ENCODE assay signal across 8 cellular contexts in the genomic region with DNA sequence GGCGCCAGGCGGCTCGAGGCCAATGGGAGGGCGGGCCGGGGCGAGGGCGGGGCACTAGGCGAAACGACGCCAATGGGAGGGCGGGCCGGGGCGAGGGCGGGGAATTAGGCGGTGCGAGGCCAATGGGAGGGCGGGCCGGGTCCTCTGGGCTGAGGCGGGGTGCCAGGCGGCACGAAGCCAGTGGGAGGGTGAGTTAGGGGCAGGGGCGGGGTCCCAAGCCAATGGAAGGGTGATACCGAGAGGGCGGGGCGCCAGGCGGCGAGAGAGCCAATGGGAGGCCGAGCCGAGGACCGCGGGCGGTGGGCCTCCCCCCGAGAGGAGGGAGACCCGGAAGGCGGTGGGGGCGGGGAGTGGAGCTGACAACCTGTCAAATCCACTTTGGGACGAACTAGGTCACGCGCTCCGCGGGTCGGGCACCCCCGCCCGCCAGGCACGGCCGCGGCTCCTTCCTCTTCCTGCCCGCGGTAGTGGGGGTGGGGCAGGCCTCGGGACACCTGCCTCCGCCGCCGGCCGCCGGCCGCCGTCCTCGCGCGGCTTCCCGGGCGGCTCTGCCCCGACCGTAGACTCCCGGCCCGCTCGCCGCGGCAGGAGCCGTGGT. TPM values are rescaled to one million over a fixed set of nuclear protein-coding genes. Genes with fewer than 3 reads are reported as not detected.
DNase-seq lines count a peak whose midpoint lies in the region; ATAC-seq and TF ChIP-seq lines count a peak whose summit lies in the region.

No MANE protein-coding gene starts in this region.

- H3K36me3 Mint-ChIP-seq in endodermal cell (ENCODE audit: low read depth), result no peaks in the 10 kb centered on the region

- H3K9me3 ChIP-seq in endodermal cell (ENCODE audit: control insufficient read depth, low read length) (no peaks in the 10 kb centered on the region), mesodermal cell (ENCODE audit: control insufficient read depth, low read length) (no peaks in the 10 kb centered on the region)

- peak; percentile 86 for ATAC-seq in GM21390 (IDR thresholded peaks at IDR 0.05; ENCODE audit: unreplicated experiment)

- H3K27me3 ChIP-seq in endodermal cell (ENCODE audit: control insufficient read depth, insufficient read depth, low read length, poor library complexity, severe bottlenecking), result no peaks in the 10 kb centered on the region

- H3K36me3 ChIP-seq in endodermal cell (ENCODE audit: control insufficient read depth, insufficient read depth, low read length), result no peaks in the 10 kb centered on the region
- no peaks in the 10 kb centered on the region for H3K36me3 ChIP-seq in mesodermal cell (ENCODE audit: control insufficient read depth, insufficient read depth, low read length)

- no peak for TF ChIP-seq CTCF in endodermal cell (conservative IDR thresholded peaks at IDR 0.05)

- H3K9ac ChIP-seq in endodermal cell (ENCODE audit: extremely low read depth, low read length, poor library complexity, severe bottlenecking), result peak overlapping the region; percentile 66

- peak; percentile 99 for DNase-seq in Caki2 (ENCODE audit: low read depth)
- peak; percentile 72 to 100 (median 99) for DNase-seq in HUDEP-2 (lab: John Stamatoyannopoulos, UW; ENCODE audit: unreplicated experiment in 76 of 76)
- DNase-seq in NOMO-1 treated with dmso at 0.1 percent for 144 hours (lab: John Stamatoyannopoulos, UW; ENCODE audit: unreplicated experiment), result peak; percentile 91
- DNase-seq in activated CD8-positive, alpha-beta memory T cell treated with anti-CD3 and anti-CD28 coated beads, Interleukin-2, amount 50 U/mL, for 24 hours (ENCODE audit: extremely low read depth), result peak; percentile 100
- DNase-seq in endodermal cell, result peak; percentile 99
- DNase-seq in stimulated activated CD8-positive, alpha-beta memory T cell treated with anti-CD3 and anti-CD28 coated beads, Interleukin-15, amount 100 ng/mL, for 24 hours (ENCODE audit: low read depth), result peak; percentile 99

- peaks cover 2% of the 10 kb centered on the region for H3K9me3 Mint-ChIP-seq in endodermal cell

- H3K4me1 Mint-ChIP-seq in endodermal cell, result peaks cover 20% of the 10 kb centered on the region

- in situ Hi-C loops in Caki2 (cut with HindIII; ENCODE audit: low pct_unique_long_range_greater_than_20kb, low sequenced_read_pairs), result no loop called here

- H3K27ac ChIP-seq in endodermal cell (ENCODE audit: low read depth, low read length) (peak overlapping the region; percentile 94), mesodermal cell (ENCODE audit: low read depth, low read length, severe bottlenecking) (peak overlapping the region; percentile 95)

- peak overlapping the region; percentile 83 for H3K4me3 Mint-ChIP-seq in endodermal cell

- peak overlapping the region; percentile 88 for H3K4me3 ChIP-seq in endodermal cell (ENCODE audit: low read length)
- peak overlapping the region; percentile 88 for H3K4me3 ChIP-seq in mesodermal cell (ENCODE audit: extremely low read depth, insufficient read depth, low read length, poor library complexity, severe bottlenecking)

- H3K27me3 Mint-ChIP-seq in endodermal cell (ENCODE audit: insufficient read depth), result no peaks in the 10 kb centered on the region

- H3K27ac Mint-ChIP-seq in endodermal cell, result no peak overlapping the region

- 0% methylated on average over 3 to 64 of the region's 70 CpGs for WGBS in endodermal cell (ENCODE audit: insufficient coverage in 1 of 2, insufficient read length in 1 of 2), 2 experiments
- WGBS in mesodermal cell (ENCODE audit: insufficient coverage in 2 of 2), 2 experiments, result 0 to 2% methylated on average over 14 to 39 of the region's 70 CpGs

- peaks cover 2% of the 10 kb centered on the region for H3K4me1 ChIP-seq in endodermal cell (ENCODE audit: control insufficient read depth, insufficient read depth, low read length)
- H3K4me1 ChIP-seq in mesodermal cell (ENCODE audit: control insufficient read depth, insufficient read depth, low read length, poor library complexity, severe bottlenecking), result no peaks in the 10 kb centered on the region

RNA-seq across cellular contexts. Expression of gene KMT2C, which starts 28.0 kb away (rescaled TPM):
- total RNA-seq in Caki2 (2014; rRNA removed; shearing (Covaris generic); ENCODE audit: low replicate concordance), result 11.1 and 31.5 TPM in 2 replicates
- total RNA-seq in endodermal cell, result 10 to 100 TPM; 54.3 to 60.6 TPM
- polyA plus RNA-seq in endodermal cell (2013, experiment 1 of 2), result 13.5 TPM
- 15.0 TPM for polyA plus RNA-seq in endodermal cell (2013, experiment 2 of 2)
- 11.5 TPM for polyA plus RNA-seq in mesodermal cell (2013, experiment 1 of 2)
- polyA plus RNA-seq in mesodermal cell (2013, experiment 2 of 2), result 9.6 TPM

Comparison
In these comparisons a context has a peak if more than half of its experiments do, and no peak if none do; other contexts are left out.
1. Peak in every context shown above with its lines: DNase-seq, ATAC-seq, H3K4me3 ChIP-seq and H3K27ac ChIP-seq.